1 cellular context compared by ENCODE assay signal in the genomic region with DNA sequence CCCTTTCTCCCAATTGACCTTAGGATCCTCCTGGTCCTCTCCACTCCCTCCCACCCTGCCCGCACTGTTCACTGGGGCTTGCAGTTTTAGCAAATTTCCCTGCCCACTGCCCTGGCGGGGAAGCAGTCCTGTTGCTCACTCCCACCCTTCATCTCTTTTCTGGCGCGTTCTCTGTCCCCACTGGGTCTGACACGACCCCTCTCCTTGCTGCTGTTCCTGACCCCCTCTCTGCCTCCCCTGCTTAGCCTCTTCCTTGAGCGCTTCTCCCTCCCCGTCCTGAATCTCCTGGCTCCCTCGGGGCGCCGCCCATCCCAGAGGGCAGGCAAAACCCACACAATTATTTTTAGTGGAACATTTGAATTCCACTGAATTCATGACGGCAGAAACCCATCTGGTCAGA.
TF ChIP-seq lines count a peak whose summit lies in the region.

No MANE protein-coding gene starts in this region.

TF ChIP-seq in SK-N-SH treated with all-trans-retinoic acid at 6 μM for 48 hours, 23 proteins besides CTCF, POLR2A, EP300 and RAD21 (continued from another document):
- TF ChIP-seq, protein P1, sequence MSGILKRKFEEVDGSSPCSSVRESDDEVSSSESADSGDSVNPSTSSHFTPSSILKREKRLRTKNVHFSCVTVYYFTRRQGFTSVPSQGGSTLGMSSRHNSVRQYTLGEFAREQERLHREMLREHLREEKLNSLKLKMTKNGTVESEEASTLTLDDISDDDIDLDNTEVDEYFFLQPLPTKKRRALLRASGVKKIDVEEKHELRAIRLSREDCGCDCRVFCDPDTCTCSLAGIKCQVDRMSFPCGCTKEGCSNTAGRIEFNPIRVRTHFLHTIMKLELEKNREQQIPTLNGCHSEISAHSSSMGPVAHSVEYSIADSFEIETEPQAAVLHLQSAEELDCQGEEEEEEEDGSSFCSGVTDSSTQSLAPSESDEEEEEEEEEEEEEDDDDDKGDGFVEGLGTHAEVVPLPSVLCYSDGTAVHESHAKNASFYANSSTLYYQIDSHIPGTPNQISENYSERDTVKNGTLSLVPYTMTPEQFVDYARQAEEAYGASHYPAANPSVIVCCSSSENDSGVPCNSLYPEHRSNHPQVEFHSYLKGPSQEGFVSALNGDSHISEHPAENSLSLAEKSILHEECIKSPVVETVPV (CRISPR knock-in tag; IDR thresholded peaks at IDR 0.05): no peak
- TF ChIP-seq, protein P2, sequence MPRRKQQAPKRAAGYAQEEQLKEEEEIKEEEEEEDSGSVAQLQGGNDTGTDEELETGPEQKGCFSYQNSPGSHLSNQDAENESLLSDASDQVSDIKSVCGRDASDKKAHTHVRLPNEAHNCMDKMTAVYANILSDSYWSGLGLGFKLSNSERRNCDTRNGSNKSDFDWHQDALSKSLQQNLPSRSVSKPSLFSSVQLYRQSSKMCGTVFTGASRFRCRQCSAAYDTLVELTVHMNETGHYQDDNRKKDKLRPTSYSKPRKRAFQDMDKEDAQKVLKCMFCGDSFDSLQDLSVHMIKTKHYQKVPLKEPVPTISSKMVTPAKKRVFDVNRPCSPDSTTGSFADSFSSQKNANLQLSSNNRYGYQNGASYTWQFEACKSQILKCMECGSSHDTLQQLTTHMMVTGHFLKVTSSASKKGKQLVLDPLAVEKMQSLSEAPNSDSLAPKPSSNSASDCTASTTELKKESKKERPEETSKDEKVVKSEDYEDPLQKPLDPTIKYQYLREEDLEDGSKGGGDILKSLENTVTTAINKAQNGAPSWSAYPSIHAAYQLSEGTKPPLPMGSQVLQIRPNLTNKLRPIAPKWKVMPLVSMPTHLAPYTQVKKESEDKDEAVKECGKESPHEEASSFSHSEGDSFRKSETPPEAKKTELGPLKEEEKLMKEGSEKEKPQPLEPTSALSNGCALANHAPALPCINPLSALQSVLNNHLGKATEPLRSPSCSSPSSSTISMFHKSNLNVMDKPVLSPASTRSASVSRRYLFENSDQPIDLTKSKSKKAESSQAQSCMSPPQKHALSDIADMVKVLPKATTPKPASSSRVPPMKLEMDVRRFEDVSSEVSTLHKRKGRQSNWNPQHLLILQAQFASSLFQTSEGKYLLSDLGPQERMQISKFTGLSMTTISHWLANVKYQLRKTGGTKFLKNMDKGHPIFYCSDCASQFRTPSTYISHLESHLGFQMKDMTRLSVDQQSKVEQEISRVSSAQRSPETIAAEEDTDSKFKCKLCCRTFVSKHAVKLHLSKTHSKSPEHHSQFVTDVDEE (CRISPR knock-in tag; IDR thresholded peaks at IDR 0.05): no peak
- TF ChIP-seq, protein P3, sequence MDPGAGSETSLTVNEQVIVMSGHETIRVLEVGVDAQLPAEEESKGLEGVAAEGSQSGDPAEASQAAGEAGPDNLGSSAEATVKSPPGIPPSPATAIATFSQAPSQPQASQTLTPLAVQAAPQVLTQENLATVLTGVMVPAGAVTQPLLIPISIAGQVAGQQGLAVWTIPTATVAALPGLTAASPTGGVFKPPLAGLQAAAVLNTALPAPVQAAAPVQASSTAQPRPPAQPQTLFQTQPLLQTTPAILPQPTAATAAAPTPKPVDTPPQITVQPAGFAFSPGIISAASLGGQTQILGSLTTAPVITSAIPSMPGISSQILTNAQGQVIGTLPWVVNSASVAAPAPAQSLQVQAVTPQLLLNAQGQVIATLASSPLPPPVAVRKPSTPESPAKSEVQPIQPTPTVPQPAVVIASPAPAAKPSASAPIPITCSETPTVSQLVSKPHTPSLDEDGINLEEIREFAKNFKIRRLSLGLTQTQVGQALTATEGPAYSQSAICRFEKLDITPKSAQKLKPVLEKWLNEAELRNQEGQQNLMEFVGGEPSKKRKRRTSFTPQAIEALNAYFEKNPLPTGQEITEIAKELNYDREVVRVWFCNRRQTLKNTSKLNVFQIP (CRISPR knock-in tag; IDR thresholded peaks at IDR 0.05; ENCODE audit: borderline replicate concordance, low read depth): no peak
- TF ChIP-seq SNAI2 (CRISPR knock-in tag; IDR thresholded peaks at IDR 0.05): no peak
